Comparison of ENCODE assay signal across 27 cellular contexts in genomic region chr17:78641243-78641642, GRCh38.
"Had no signal": no experiment of that assay in that cellular context is flagged by ENCODE, and none has a peak within 500 bp of the region (broad histone marks: within the 10 kb centered on the region; RNA-seq: fewer than 3 reads in every experiment).

No MANE protein-coding gene starts in this region.

- H3K4me1 Mint-ChIP-seq: nephron had no signal

- H3K27ac Mint-ChIP-seq: activated CD4-positive, alpha-beta memory T cell treated with anti-CD3 and anti-CD28 coated beads for 36 hours; activated CD4-positive, alpha-beta T cell treated with anti-CD3 and anti-CD28 coated beads, Interleukin-2, amount 10 ng/mL, durations not matched to agents 24 days and 14 days; activated naive CD4-positive, alpha-beta T cell treated with anti-CD3 and anti-CD28 coated beads, Interleukin-2, amount 50 U/mL, for 72 hours; activated T-helper 1 cell treated with anti-CD3 and anti-CD28 coated beads, Interleukin-12 subunit alpha, Interleukin-12 subunit beta, Interleukin-2, Interleukin-4 antibody, amounts not matched to agents 30 ng/mL and 10 ng/mL and 1 ng/mL, durations not matched to agents 14 hours and 24 hours and 36 hours; nephron; T-cell had no signal

- H3K27me3 ChIP-seq: gastrocnemius medialis, testis had no signal

- H3K27me3 Mint-ChIP-seq: activated CD4-positive, alpha-beta memory T cell treated with anti-CD3 and anti-CD28 coated beads for 36 hours had no signal

- H3K36me3 ChIP-seq: gastrocnemius medialis, neutrophil, transverse colon had no signal

- H3K4me3 Mint-ChIP-seq: activated CD4-positive, alpha-beta memory T cell treated with anti-CD3 and anti-CD28 coated beads for 36 hours; activated CD4-positive, alpha-beta T cell treated with anti-CD3 and anti-CD28 coated beads, Interleukin-2, amount 10 ng/mL, durations not matched to agents 24 days and 14 days; activated T-helper 1 cell treated with anti-CD3 and anti-CD28 coated beads, Interleukin-12 subunit alpha, Interleukin-12 subunit beta, Interleukin-2, Interleukin-4 antibody, amounts not matched to agents 30 ng/mL and 10 ng/mL and 1 ng/mL, durations not matched to agents 14 hours and 24 hours and 36 hours; central memory CD8-positive, alpha-beta T cell; nephron; T-cell had no signal

- H3K4me3 ChIP-seq: gastrocnemius medialis, mucosa of descending colon, psoas muscle, testis, transverse colon had no signal

- DNase-seq: activated CD4-positive, alpha-beta memory T cell treated with anti-CD3 and anti-CD28 coated beads for 36 hours; activated CD4-positive, alpha-beta T cell treated with anti-CD3 and anti-CD28 coated beads, Interleukin-2, amount 10 ng/mL, durations not matched to agents 24 days and 14 days; activated CD8-positive, alpha-beta memory T cell treated with anti-CD3 and anti-CD28 coated beads, Interleukin-2, amount 50 U/mL, for 4 hours; activated gamma-delta T cell; activated T-cell treated with anti-CD3 and anti-CD28 coated beads, Interleukin-2, amount 50 U/mL, for 1 hour; effector CD8-positive, alpha-beta T cell; gastrocnemius medialis; glutamatergic neuron; left cardiac atrium; left ventricle myocardium superior; mucosa of descending colon; psoas muscle; stimulated activated CD4-positive, alpha-beta T cell treated with anti-CD3 and anti-CD28 coated beads, Interleukin-12 subunit alpha, Interleukin-12 subunit beta, amount 100 ng/mL, for 4 hours; stimulated activated CD4-positive, alpha-beta T cell treated with anti-CD3 and anti-CD28 coated beads, Interleukin-4, amount 100 ng/mL, for 1 hour; stimulated activated naive CD8-positive, alpha-beta T cell treated with anti-CD3 and anti-CD28 coated beads, Interleukin-15, Interleukin-2, amounts not matched to agents 100 U/mL and 50 U/mL, for 24 hours; T-cell; T-helper 9 cell; testis; transverse colon had no signal

- ATAC-seq: activated naive CD4-positive, alpha-beta T cell treated with anti-CD3 and anti-CD28 coated beads, Interleukin-2, amount 50 U/mL, for 72 hours; gastrocnemius medialis; left cardiac atrium; left ventricle myocardium superior; mucosa of descending colon; psoas muscle; stimulated activated naive CD8-positive, alpha-beta T cell treated with anti-CD3 and anti-CD28 coated beads, Interleukin-15, Interleukin-2, amounts not matched to agents 100 U/mL and 50 U/mL, for 24 hours; T-cell had no signal

- FAIRE-seq: keratinocyte, TTC549 had no signal

- H3K4me1 ChIP-seq: gastrocnemius medialis, psoas muscle, testis, transverse colon had no signal

- H3K36me3 Mint-ChIP-seq: activated CD4-positive, alpha-beta memory T cell treated with anti-CD3 and anti-CD28 coated beads for 36 hours; T-cell had no signal

- H3K9me3 ChIP-seq: gastrocnemius medialis, mucosa of descending colon, neutrophil, psoas muscle, testis, transverse colon had no signal

- H3K9me3 Mint-ChIP-seq: activated CD4-positive, alpha-beta memory T cell treated with anti-CD3 and anti-CD28 coated beads for 36 hours; activated naive CD4-positive, alpha-beta T cell treated with anti-CD3 and anti-CD28 coated beads, Interleukin-2, amount 50 U/mL, for 72 hours; activated T-helper 1 cell treated with anti-CD3 and anti-CD28 coated beads, Interleukin-12 subunit alpha, Interleukin-12 subunit beta, Interleukin-2, Interleukin-4 antibody, amounts not matched to agents 30 ng/mL and 10 ng/mL and 1 ng/mL, durations not matched to agents 14 hours and 24 hours and 36 hours; central memory CD8-positive, alpha-beta T cell; nephron; T-cell had no signal

- H3K27ac ChIP-seq: gastrocnemius medialis, neutrophil, psoas muscle, testis, transverse colon, VCaP had no signal
